Comparison of ENCODE assay signal across 14 cellular contexts in the genomic region with DNA sequence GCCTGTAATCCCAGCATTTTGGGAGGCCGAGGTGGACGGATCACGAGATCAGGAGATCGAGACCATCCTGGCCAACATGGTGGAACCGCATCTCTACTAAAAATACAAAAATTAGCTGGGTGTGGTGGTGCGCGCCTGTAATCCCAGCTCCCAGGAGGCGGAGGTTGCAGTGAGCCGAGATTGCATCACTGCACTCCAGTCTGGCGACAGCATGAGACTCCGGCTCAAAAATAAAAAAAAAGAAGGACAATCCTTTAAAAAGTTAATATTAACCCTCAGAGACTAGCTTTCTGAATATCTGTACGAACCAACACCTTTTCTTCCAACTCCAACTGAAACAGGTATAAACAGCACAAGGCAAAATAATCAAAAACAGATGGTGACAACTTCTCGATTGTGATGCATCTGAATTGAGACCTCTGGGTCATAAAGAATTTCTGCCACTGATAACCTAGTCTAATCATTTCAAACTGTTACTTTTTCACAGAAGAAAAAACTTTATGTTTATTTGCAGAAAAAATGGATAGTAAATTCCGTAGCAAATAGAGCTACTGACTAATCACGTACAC. TPM values are rescaled to one million over a fixed set of nuclear protein-coding genes. Genes with fewer than 3 reads are reported as not detected.
A peak's percentile ranks its signal among the peaks of the same experiment; 100 is the strongest.
DNase-seq lines count a peak whose midpoint lies in the region; ATAC-seq, FAIRE-seq and TF ChIP-seq lines count a peak whose summit lies in the region.
"Had no signal": no experiment of that assay in that cellular context is flagged by ENCODE, and none has a peak within 500 bp of the region (broad histone marks: within the 10 kb centered on the region; RNA-seq: fewer than 3 reads in every experiment).

No MANE protein-coding gene starts in this region.

- H3K4me1 ChIP-seq in IMR-90 (ENCODE audit: control insufficient read depth, insufficient read depth, low read length) (peaks cover 10% of the 10 kb centered on the region), HepG2 (ENCODE audit: insufficient read depth, low read length) (peaks cover 39% of the 10 kb centered on the region), stomach smooth muscle (ENCODE audit: control insufficient read depth, insufficient read depth, low read length) (peaks cover 13% of the 10 kb centered on the region), foreskin keratinocyte (peaks cover 2% of the 10 kb centered on the region)

- H3K27me3 Mint-ChIP-seq in chondrocyte (ENCODE audit: low read depth) (no peaks in the 10 kb centered on the region), natural killer cell (ENCODE audit: low read depth in 2 of 2) (no peaks in the 10 kb centered on the region)
- H3K27me3 Mint-ChIP-seq: memory B cell had no signal

- no peak for FAIRE-seq in HepG2 (lab: Jason Lieb, UNC)

- H3K79me2 ChIP-seq in HepG2 (ENCODE audit: insufficient read depth, low read length): peaks cover 27% of the 10 kb centered on the region

- H3K27ac Mint-ChIP-seq in chondrocyte (ENCODE audit: unreplicated experiment) (peak overlapping the region; percentile 88), natural killer cell (no peak overlapping the region)
- H3K27ac Mint-ChIP-seq: memory B cell had no signal

- no peak overlapping the region for H3K27ac ChIP-seq in IMR-90 (ENCODE audit: insufficient read depth, low read length)
- H3K27ac ChIP-seq in HepG2 (ENCODE audit: extremely low read length, insufficient read depth, low read length): no peak overlapping the region
- peak overlapping the region; percentile 37 for H3K27ac ChIP-seq in stomach smooth muscle (ENCODE audit: low read length)
- H3K27ac ChIP-seq in foreskin keratinocyte: no peak overlapping the region
- H3K27ac ChIP-seq: dorsolateral prefrontal cortex had no signal

- peaks cover 35% of the 10 kb centered on the region for H3K4me1 Mint-ChIP-seq in chondrocyte (ENCODE audit: low read depth)
- H3K4me1 Mint-ChIP-seq in natural killer cell: peaks cover 7 to 17% of the 10 kb centered on the region in 2 donors

- in situ Hi-C loops in IMR-90 (cut with MboI; ENCODE audit: low sequenced_read_pairs): no loop called here
- in situ Hi-C loops in HepG2 (cut with HindIII; ENCODE audit: extremely low pct_ligation_motif_present, low pct_unique_long_range_greater_than_20kb): loop anchor here (5.0 kb wide), 1 partner anchor 78 kb away; no protein-coding TSS in a partner anchor

- no peak for DNase-seq in IMR-90
- no peak for DNase-seq in chondrocyte (ENCODE audit: low spot score)
- DNase-seq in HepG2 (ENCODE audit: low spot score): no peak
- no peak for DNase-seq in natural killer cell
- DNase-seq in foreskin keratinocyte: no peak
- DNase-seq: activated CD8-positive, alpha-beta memory T cell treated with anti-CD3 and anti-CD28 coated beads for 24 hours; Calu3; dorsolateral prefrontal cortex; hippocampal formation had no signal

- ATAC-seq in IMR-90 (ENCODE audit: low read depth) (peak; percentile 8; the same call in 1 of the 2 replicates), HepG2 (no peak), GM21447 (IDR thresholded peaks at IDR 0.05; ENCODE audit: unreplicated experiment) (no peak), natural killer cell (no peak), foreskin keratinocyte (no peak), GM21786 (IDR thresholded peaks at IDR 0.05; ENCODE audit: unreplicated experiment) (no peak)

- no peaks in the 10 kb centered on the region for H3K36me3 Mint-ChIP-seq in chondrocyte (ENCODE audit: low read depth)
- no peaks in the 10 kb centered on the region for H3K36me3 Mint-ChIP-seq in natural killer cell
- H3K36me3 Mint-ChIP-seq: memory B cell had no signal

- H3K14ac ChIP-seq in IMR-90 (replicated peaks; ENCODE audit: low read depth, low read length): no peak overlapping the region

- peaks cover 11% of the 10 kb centered on the region for H3K9me1 ChIP-seq in IMR-90 (ENCODE audit: insufficient read depth, low read length)

- H3K4me3 Mint-ChIP-seq in chondrocyte (ENCODE audit: unreplicated experiment) (no peak overlapping the region), natural killer cell (no peak overlapping the region)
- H3K4me3 Mint-ChIP-seq: memory B cell; T-helper 2 cell treated with Interferon-gamma antibody and Interleukin-4, amounts not matched to agents 5 μg/mL and 100 μg/mL, for 36 hours had no signal

- POLR2A ChIA-PET in IMR-90 (lab: Charles Lee; ENCODE audit: unreplicated experiment) (no interaction called here), HepG2 (lab: Yijun Ruan, JAX) (interaction anchor here (0.9 to 2.4 kb wide), 4 partner anchors 11 to 106 kb away, joined by 3 to 8 read pairs (median 4); no protein-coding TSS in a partner anchor)

- no peak overlapping the region for H3K4me3 ChIP-seq in IMR-90 (ENCODE audit: insufficient read depth, low read depth, low read length)
- peak overlapping the region in 1 of 3 experiments; percentile 28; a peak in 1 of 6 replicates for H3K4me3 ChIP-seq in HepG2 (replicated peaks in 1 of 3; ENCODE audit: insufficient read depth in 1 of 3, low read depth in 2 of 3, low read length in 3 of 3)
- H3K4me3 ChIP-seq in stomach smooth muscle (ENCODE audit: low read length in 2 of 2): no peak overlapping the region
- H3K4me3 ChIP-seq: dorsolateral prefrontal cortex had no signal

- H3K4ac ChIP-seq in IMR-90 (ENCODE audit: low read depth, low read length): no peak overlapping the region

- TF ChIP-seq RAD21 in IMR-90 (IDR thresholded peaks at IDR 0.05; ENCODE audit: low read length): no peak
- no peak for TF ChIP-seq RAD21 in HepG2 (CRISPR knock-in tag; IDR thresholded peaks at IDR 0.05)

- H3K9ac ChIP-seq in IMR-90 (ENCODE audit: low read depth, low read length): no peak overlapping the region
- H3K9ac ChIP-seq in HepG2 (ENCODE audit: insufficient read depth, low read depth, low read length): no peak overlapping the region
- peak overlapping the region in 1 of 2 donors; percentile 16 for H3K9ac ChIP-seq in stomach smooth muscle (ENCODE audit: low read length in 2 of 2)

- H2BK5ac ChIP-seq in IMR-90 (ENCODE audit: low read depth, low read length, poor library complexity, severe bottlenecking): peak overlapping the region; percentile 80

- no peak overlapping the region; the same call in 1 of the 2 replicates for H2BK20ac ChIP-seq in IMR-90 (ENCODE audit: low read depth, low read length)

- no peak overlapping the region for H2BK15ac ChIP-seq in IMR-90 (ENCODE audit: low read depth, low read length)

- no peak overlapping the region for H2AK9ac ChIP-seq in IMR-90 (replicated peaks; ENCODE audit: low read depth, low read length, poor library complexity)

- no peak overlapping the region for H3K56ac ChIP-seq in IMR-90 (ENCODE audit: extremely low read depth, insufficient read depth, low read length)

- dilution Hi-C loops in IMR-90 (cut with HindIII; ENCODE audit: low sequenced_read_pairs, unreplicated experiment): no loop called here

- H3K27me3 ChIP-seq in IMR-90 (ENCODE audit: control insufficient read depth, insufficient read depth, low read length) (no peaks in the 10 kb centered on the region), HepG2 (ENCODE audit: control insufficient read depth in 1 of 2, insufficient read depth in 2 of 2, low read length in 2 of 2) (no peaks in the 10 kb centered on the region), stomach smooth muscle (ENCODE audit: control insufficient read depth in 1 of 2, insufficient read depth in 2 of 2, low read length in 2 of 2) (no peaks in the 10 kb centered on the region), foreskin keratinocyte (no peaks in the 10 kb centered on the region)
- H3K27me3 ChIP-seq: dorsolateral prefrontal cortex had no signal

- BruUV-seq in IMR-90 (replicated peaks; lab: Mats Ljungman, UMichigan): no TSS peak
- no TSS peak for BruUV-seq in HepG2 (replicated peaks; lab: Mats Ljungman, UMichigan)

- intact Hi-C loops in IMR-90 (cut with micrococcal nuclease): loop anchor here (10.0 kb wide), 1 partner anchor 360 kb away; the partner anchor contains the start of gene DENR
- intact Hi-C loops in HepG2 (cut with micrococcal nuclease; ENCODE audit: unreplicated experiment): no loop called here
- intact Hi-C loops in natural killer cell (cut with micrococcal nuclease): no loop called here

- peak overlapping the region; percentile 47; the same call in 1 of the 2 replicates for H3K23ac ChIP-seq in IMR-90 (ENCODE audit: low read depth, low read length)

- H2AK5ac ChIP-seq in IMR-90 (ENCODE audit: low read depth, low read length): no peak overlapping the region

- peak overlapping the region in 1 of 2 experiments; percentile 48; a peak in 2 of 4 replicates for H4K8ac ChIP-seq in IMR-90 (ENCODE audit: low read depth in 2 of 2, low read length in 2 of 2)

- TF ChIP-seq POLR2A in IMR-90 (IDR thresholded peaks at IDR 0.05; ENCODE audit: low read depth, low read length) (no peak), HepG2 (IDR thresholded peaks at IDR 0.05; ENCODE audit: insufficient read depth in 1 of 2, low read depth in 2 of 2, low read length in 2 of 2) (no peak)

- no peak overlapping the region for H4K91ac ChIP-seq in IMR-90 (ENCODE audit: insufficient read depth, low read depth, low read length)

- H2AFZ ChIP-seq in IMR-90 (replicated peaks; ENCODE audit: low read length, poor library complexity) (no peak overlapping the region), HepG2 (ENCODE audit: low read length) (no peak overlapping the region)

- peaks cover 3% of the 10 kb centered on the region for H3K36me3 ChIP-seq in IMR-90 (ENCODE audit: control insufficient read depth, insufficient read depth, low read length)
- no peaks in the 10 kb centered on the region for H3K36me3 ChIP-seq in HepG2 (replicated peaks in 1 of 2; ENCODE audit: control insufficient read depth in 1 of 2, insufficient read depth in 2 of 2, low read length in 2 of 2)
- H3K36me3 ChIP-seq in stomach smooth muscle (ENCODE audit: control insufficient read depth in 2 of 2, insufficient read depth in 2 of 2, low read length in 2 of 2): peaks cover 0 to 2% of the 10 kb centered on the region in 2 donors

- WGBS in IMR-90 (ENCODE audit: extremely low coverage in 2 of 2, insufficient read length in 1 of 2), 2 experiments: 93% methylated on average over 3 of the region's 15 CpGs; no CpG with 5 or more reads in 1 of the 2 experiments
- 73% methylated on average over 14 of the region's 15 CpGs for WGBS in HepG2 (ENCODE audit: low lambda C conversion rate)

- no peak overlapping the region for H4K5ac ChIP-seq in IMR-90 (ENCODE audit: low read depth, low read length)

- H3K18ac ChIP-seq in IMR-90 (ENCODE audit: low read depth, low read length): no peak overlapping the region

- no peak overlapping the region for H2BK120ac ChIP-seq in IMR-90 (ENCODE audit: low read depth, low read length)

- H4K20me1 ChIP-seq in IMR-90 (ENCODE audit: insufficient read depth, low read length): peaks cover 6% of the 10 kb centered on the region; the same call in 1 of the 2 replicates
- no peaks in the 10 kb centered on the region; the same call in 1 of the 2 replicates for H4K20me1 ChIP-seq in HepG2 (ENCODE audit: insufficient read depth, low read length)

- CTCF ChIA-PET in IMR-90 (lab: Yijun Ruan, JAX) (no interaction called here), HepG2 (lab: Yijun Ruan, JAX; ENCODE audit: low intra/inter-chr PET ratio, low total read pairs) (no interaction called here)

- no peaks in the 10 kb centered on the region for H3K9me3 Mint-ChIP-seq in chondrocyte (ENCODE audit: low read depth)
- H3K9me3 Mint-ChIP-seq in natural killer cell: no peaks in the 10 kb centered on the region
- H3K9me3 Mint-ChIP-seq: memory B cell; T-helper 2 cell treated with Interferon-gamma antibody and Interleukin-4, amounts not matched to agents 5 μg/mL and 100 μg/mL, for 36 hours had no signal

- peak overlapping the region; percentile 53; the same call in 1 of the 2 replicates for H3K4me2 ChIP-seq in IMR-90 (ENCODE audit: low read depth, low read length)
- H3K4me2 ChIP-seq in HepG2 (ENCODE audit: low read depth, low read length): peak overlapping the region; percentile 32; the same call in 1 of the 2 replicates

- H3K79me1 ChIP-seq in IMR-90 (ENCODE audit: low read depth in 1 of 2, low read length in 2 of 2): peaks cover 23 to 80% of the 10 kb centered on the region in 2 experiments

- no peak for TF ChIP-seq CTCF in IMR-90 (conservative IDR thresholded peaks at IDR 0.05; ENCODE audit: low read depth, low read length)
- TF ChIP-seq CTCF in chondrocyte (IDR thresholded peaks at IDR 0.05): no peak
- no peak for TF ChIP-seq CTCF in HepG2 (CRISPR knock-in tag; IDR thresholded peaks at IDR 0.05)
- TF ChIP-seq CTCF in natural killer cell (IDR thresholded peaks at IDR 0.05): no peak
- TF ChIP-seq CTCF in foreskin keratinocyte (conservative IDR thresholded peaks at IDR 0.05): no peak

- H3K9me3 ChIP-seq in IMR-90 (ENCODE audit: control insufficient read depth, insufficient read depth, low read length) (no peaks in the 10 kb centered on the region), HepG2 (ENCODE audit: low read length) (no peaks in the 10 kb centered on the region), stomach smooth muscle (ENCODE audit: control insufficient read depth in 2 of 2, low read length in 2 of 2) (no peaks in the 10 kb centered on the region)

- TF ChIP-seq EP300 in HepG2 (IDR thresholded peaks at IDR 0.05; ENCODE audit: low read depth in 2 of 2, low read length in 2 of 2) (no peak), HepG2 (CRISPR knock-in tag; IDR thresholded peaks at IDR 0.05; ENCODE audit: borderline replicate concordance) (no peak)

RNA-seq across cellular contexts. Expression of gene CLIP1, which starts 27.8 kb away (rescaled TPM):
- 54.8 and 58.9 TPM in 2 replicates for total RNA-seq in IMR-90 (2012; rRNA removed)
- polyA plus RNA-seq in IMR-90 (2012; rRNA removed): 35.6 and 38.0 TPM in 2 replicates
- 14.5 and 24.5 TPM in 2 replicates for polyA plus RNA-seq in IMR-90 (2012; cell fraction: cytosol; rRNA removed)
- polyA plus RNA-seq in IMR-90 (2012; cell fraction: nucleus; rRNA removed; ENCODE audit: low replicate concordance): 33.5 and 72.7 TPM in 2 replicates
- 74.1 to 101 TPM (median 94.7 TPM) in 3 replicates for total RNA-seq in chondrocyte
- 28.9 and 30.2 TPM in 2 replicates for total RNA-seq in HepG2 (2016; rRNA removed; fragmentation: Illumina TruSeq; extraction: Trizol)
- 16.2 and 21.0 TPM in 2 replicates for total RNA-seq in HepG2 (2016; cell fraction: cytosol; rRNA removed; fragmentation: Illumina TruSeq; extraction: Trizol; ENCODE audit: low read depth)
- 26.9 and 28.6 TPM in 2 replicates for total RNA-seq in HepG2 (2016; cell fraction: insoluble cytoplasmic fraction; rRNA removed; fragmentation: Illumina TruSeq; extraction: Trizol)
- 15.5 and 15.9 TPM in 2 replicates for total RNA-seq in HepG2 (2016; cell fraction: membrane; rRNA removed; fragmentation: Illumina TruSeq; extraction: Trizol)
- 33.5 and 40.7 TPM in 2 replicates for total RNA-seq in HepG2 (2016; cell fraction: nucleus; rRNA removed; fragmentation: Illumina TruSeq; extraction: Trizol)
- 42.8 and 43.7 TPM in 2 replicates for polyA plus RNA-seq in HepG2 (2011; rRNA removed)
- 26.7 and 33.0 TPM in 2 replicates for polyA plus RNA-seq in HepG2 (2011; cell fraction: cytosol; rRNA removed)
- 30.4 and 31.8 TPM in 2 replicates for polyA plus RNA-seq in HepG2 (2011; cell fraction: nucleus; rRNA removed)
- polyA plus RNA-seq in HepG2 (2012): 21.0 and 26.9 TPM in 2 replicates
- polyA plus RNA-seq in HepG2 (2016; cell fraction: cytosol; fragmentation: Illumina TruSeq; extraction: Trizol; ENCODE audit: low read depth): 0.83 and 0.97 TPM in 2 replicates
- polyA plus RNA-seq in HepG2 (2016; cell fraction: insoluble cytoplasmic fraction; fragmentation: Illumina TruSeq; extraction: Trizol; ENCODE audit: low read depth): 22.9 and 23.8 TPM in 2 replicates
- polyA plus RNA-seq in HepG2 (2016; cell fraction: membrane; fragmentation: Illumina TruSeq; extraction: Trizol; ENCODE audit: low read depth): 3.9 and 5.6 TPM in 2 replicates
- 35.5 and 36.6 TPM in 2 replicates for polyA plus RNA-seq in HepG2 (2016; cell fraction: nucleus; fragmentation: Illumina TruSeq; extraction: Trizol; ENCODE audit: insufficient read depth, low read depth)
- polyA minus RNA-seq in HepG2 (2011; rRNA and poly(A)+ RNA removed; ENCODE audit: low replicate concordance): 62.5 and 153 TPM in 2 replicates
- polyA minus RNA-seq in HepG2 (2011; cell fraction: cytosol; rRNA and poly(A)+ RNA removed): 23.9 and 31.3 TPM in 2 replicates
- polyA minus RNA-seq in HepG2 (2011; cell fraction: nucleus; rRNA and poly(A)+ RNA removed): 47.6 and 65.9 TPM in 2 replicates
- total RNA-seq in natural killer cell: 10 to 100 TPM; 67.1 to 88.5 (median 69.1) TPM
- total RNA-seq in foreskin keratinocyte: 31.5 and 34.4 TPM in 2 replicates
- polyA plus RNA-seq in foreskin keratinocyte: 6.6 and 6.8 TPM in 2 replicates
